11 cellular contexts compared by ENCODE assay signal in genomic region chr1:203380395-203381150, GRCh38. TPM values are rescaled to one million over a fixed set of nuclear protein-coding genes. Genes with fewer than 3 reads are reported as not detected.
DNase-seq lines count a peak whose midpoint lies in the region; ATAC-seq and TF ChIP-seq lines count a peak whose summit lies in the region.
"Had no signal": no experiment of that assay in that cellular context is flagged by ENCODE, and none has a peak within 500 bp of the region (broad histone marks: within the 10 kb centered on the region; RNA-seq: fewer than 3 reads in every experiment).

No MANE protein-coding gene starts in this region.

- TF ChIP-seq EP300 in transverse colon (IDR thresholded peaks at IDR 0.05; ENCODE audit: low read depth) = no peak

- 46% methylated on average over 3 to 4 of the region's 4 CpGs for WGBS in transverse colon (ENCODE audit: low coverage in 1 of 2), 2 donors

- TF ChIP-seq POLR2A in transverse colon (IDR thresholded peaks at IDR 0.05) = no peak

- ATAC-seq in GM19397 (IDR thresholded peaks at IDR 0.05; ENCODE audit: unreplicated experiment) (peak; percentile 31), HG02981 (IDR thresholded peaks at IDR 0.05; ENCODE audit: unreplicated experiment) (peak; percentile 38), esophagus mucosa (peak; percentile 45)
- ATAC-seq: natural killer cell had no signal

- intact Hi-C loops in transverse colon (cut with DNase I; ENCODE audit: low total_unique reads) = no loop called here

- DNase-seq in transverse colon = no peak
- DNase-seq in NCI-H1417 treated with DMSO at 0.1 percent for 48 hours (lab: John Stamatoyannopoulos, UW) = no peak
- no peak for DNase-seq in activated CD8-positive, alpha-beta memory T cell treated with anti-CD3 and anti-CD28 coated beads, Interleukin-2, amount 50 U/mL, for 48 hours
- no peak for DNase-seq in NCI-H526 (lab: John Stamatoyannopoulos, UW)
- DNase-seq: activated CD4-positive, alpha-beta T cell treated with anti-CD3 and anti-CD28 coated beads for 4 hours; activated gamma-delta T cell; natural killer cell; NCI-H524 treated with DMSO at 0.1 percent for 48 hours had no signal

- H3K4me1 ChIP-seq in transverse colon = peaks cover 6 to 39% (median 12%) of the 10 kb centered on the region in 4 donors

- H3K4me3 ChIP-seq in transverse colon = no peak overlapping the region

- TF ChIP-seq CTCF in transverse colon (IDR thresholded peaks at IDR 0.05) = no peak

- H3K27me3 ChIP-seq in transverse colon = no peaks in the 10 kb centered on the region

- H3K27ac ChIP-seq in transverse colon = peak overlapping the region; percentile 47 to 76 (median 58)

- in situ Hi-C loops in transverse colon (cut with MboI; ENCODE audit: low pct_ligation_motif_present in 1 of 4, low pct_unique_long_range_greater_than_20kb in 1 of 4, low sequenced_read_pairs in 3 of 4) = no loop called here

- H3K9me3 ChIP-seq in transverse colon = no peaks in the 10 kb centered on the region

- no peaks in the 10 kb centered on the region for H3K36me3 ChIP-seq in transverse colon

RNA-seq across cellular contexts. Expression of gene FMOD, which starts 29.7 kb away (rescaled TPM):
- 4.5 TPM for total RNA-seq in esophagus mucosa
- total RNA-seq in transverse colon = 10 to 100 TPM; 13.5 to 44.0 (median 17.8) TPM
- total RNA-seq: natural killer cell had no signal
